Comparison of ENCODE assay signal across 25 cellular contexts in the genomic region with DNA sequence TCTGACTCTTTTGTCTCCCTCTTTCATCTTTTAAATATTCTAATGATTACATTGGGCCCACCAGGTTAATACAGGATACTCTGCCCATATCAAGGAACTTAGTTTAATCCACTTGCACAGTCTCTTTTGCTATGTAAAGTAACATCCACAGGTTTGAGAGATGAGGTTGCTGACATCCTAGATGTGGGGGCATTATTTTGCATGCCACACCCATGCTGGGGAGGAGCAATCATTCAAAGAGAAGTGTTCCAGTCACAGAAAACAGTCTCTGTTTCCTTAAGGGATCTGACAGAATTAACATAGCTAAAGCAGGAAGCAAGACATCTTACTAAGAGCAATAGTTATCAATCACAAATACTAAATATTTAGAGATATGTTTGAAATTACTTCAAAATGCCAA. TPM values are rescaled to one million over a fixed set of nuclear protein-coding genes. Genes with fewer than 3 reads are reported as not detected.
"Had no signal": no experiment of that assay in that cellular context is flagged by ENCODE, and none has a peak within 500 bp of the region (broad histone marks: within the 10 kb centered on the region; RNA-seq: fewer than 3 reads in every experiment).

No MANE protein-coding gene starts in this region.

- H3K27ac ChIP-seq: adrenal gland, RWPE1, SJSA1, VCaP had no signal

- H3K4me3 ChIP-seq: adrenal gland, SJSA1 had no signal

- H3K27me3 ChIP-seq: adrenal gland, SJSA1 had no signal

- DNase-seq: activated CD4-positive, alpha-beta T cell treated with anti-CD3 and anti-CD28 coated beads for 36 hours; activated CD8-positive, alpha-beta memory T cell treated with anti-CD3 and anti-CD28 coated beads, Interleukin-2, amount 50 U/mL, for 48 hours; activated CD8-positive, alpha-beta T cell treated with anti-CD3 and anti-CD28 coated beads, Interleukin-2, amount 10 ng/mL, durations not matched to agents 7 days and 5 days; activated naive CD4-positive, alpha-beta T cell treated with anti-CD3 and anti-CD28 coated beads, Interleukin-2, amount 50 U/mL, for 16 hours; activated naive CD8-positive, alpha-beta T cell treated with anti-CD3 and anti-CD28 coated beads, Interleukin-2, amount 10 ng/mL, durations not matched to agents 7 days and 5 days; activated T-cell treated with anti-CD3 and anti-CD28 coated beads, Interleukin-2, amount 50 U/mL, for 1 hour; adrenal gland; anterior cingulate cortex; cerebellar nuclear complex; Karpas-422; NCI-H1048; NCI-H146; NCI-H187 treated with DMSO at 0.1 percent for 48 hours; NCI-H2171; NCI-H2227 treated with DMSO at 0.1 percent for 48 hours; NCI-H526; NCI-H774; Right ventricle myocardium superior; T-cell; T-helper 2 cell; T1000 had no signal

- ATAC-seq: activated CD4-positive, alpha-beta T cell treated with anti-CD3 and anti-CD28 coated beads for 36 hours; activated CD8-positive, alpha-beta T cell treated with anti-CD3 and anti-CD28 coated beads, Interleukin-2, amount 10 ng/mL, durations not matched to agents 7 days and 5 days; Panc1; T-cell had no signal

- H3K4me1 ChIP-seq: adrenal gland, SJSA1 had no signal

- H3K9me3 ChIP-seq: adrenal gland, SJSA1 had no signal

- H3K36me3 ChIP-seq: adrenal gland, SJSA1 had no signal

RNA-seq across cellular contexts. Expression of a gene that starts 11.5 kb away (rescaled TPM):
- total RNA-seq: activated CD4-positive, alpha-beta T cell treated with anti-CD3 and anti-CD28 coated beads for 36 hours; activated CD8-positive, alpha-beta T cell treated with anti-CD3 and anti-CD28 coated beads, Interleukin-2, amount 10 ng/mL, durations not matched to agents 7 days and 5 days; activated naive CD8-positive, alpha-beta T cell treated with anti-CD3 and anti-CD28 coated beads, Interleukin-2, amount 10 ng/mL, durations not matched to agents 7 days and 5 days; T-cell had no signal
